In genomic region chr2:219218279-219219112, GRCh38 we compare ENCODE assay signal across 8 cellular contexts. TPM values are rescaled to one million over a fixed set of nuclear protein-coding genes. Genes with fewer than 3 reads are reported as not detected.
A peak's percentile ranks its signal among the peaks of the same experiment; 100 is the strongest.
DNase-seq lines count a peak whose midpoint lies in the region; ATAC-seq, FAIRE-seq and TF ChIP-seq lines count a peak whose summit lies in the region.

Gene ABCB6, minus strand, starts transcription at chr2:219218958. Its CDS starts 285 bp downstream, at chr2:219218673.

- H3K27me3 ChIP-seq in CD8-positive, alpha-beta T cell (ENCODE audit: insufficient read depth, low read length) = no peaks in the 10 kb centered on the region

- peaks cover 23% of the 10 kb centered on the region for H3K4me1 ChIP-seq in CD8-positive, alpha-beta T cell (ENCODE audit: insufficient read depth, low read length)

- peaks cover 19% of the 10 kb centered on the region for H3K4me1 Mint-ChIP-seq in CD8-positive, alpha-beta T cell (ENCODE audit: low read depth)
- peaks cover 17 to 31% (median 26%) of the 10 kb centered on the region in 4 donors for H3K4me1 Mint-ChIP-seq in naive thymus-derived CD8-positive, alpha-beta T cell
- H3K4me1 Mint-ChIP-seq in stimulated activated naive B cell treated with anti-CD40 and anti-IgM and Interleukin-4, amounts not matched to agents 10 μg/mL and 1 μg/mL and 100 μg/mL, for 72 hours = peaks cover 21 to 40% of the 10 kb centered on the region in 2 donors

- peak; percentile 91 for ATAC-seq in CD8-positive, alpha-beta T cell
- peak; percentile 86 for ATAC-seq in GM19463 (IDR thresholded peaks at IDR 0.05; ENCODE audit: unreplicated experiment)
- peak; percentile 92 for ATAC-seq in naive thymus-derived CD8-positive, alpha-beta T cell
- ATAC-seq in stimulated activated naive B cell treated with anti-CD40 and anti-IgM and Interleukin-4, amounts not matched to agents 10 μg/mL and 1 μg/mL and 100 μg/mL, for 72 hours (replicated peaks) = peak; percentile 84 to 91

- peaks cover 44% of the 10 kb centered on the region for H3K36me3 Mint-ChIP-seq in CD8-positive, alpha-beta T cell
- peaks cover 0 to 44% (median 8%) of the 10 kb centered on the region in 3 donors for H3K36me3 Mint-ChIP-seq in naive thymus-derived CD8-positive, alpha-beta T cell
- H3K36me3 Mint-ChIP-seq in stimulated activated naive B cell treated with anti-CD40 and anti-IgM and Interleukin-4, amounts not matched to agents 10 μg/mL and 1 μg/mL and 100 μg/mL, for 72 hours = peaks cover 45 to 56% of the 10 kb centered on the region in 2 donors

- no peak for TF ChIP-seq CTCF in CD8-positive, alpha-beta T cell (IDR thresholded peaks at IDR 0.05)
- no peak for TF ChIP-seq CTCF in fibroblast of mammary gland (conservative IDR thresholded peaks at IDR 0.05; ENCODE audit: control insufficient read depth, insufficient read depth, low read depth, low read length)

- peak within 1 kb of the TSS; percentile 82 for H3K4me3 Mint-ChIP-seq in CD8-positive, alpha-beta T cell
- H3K4me3 Mint-ChIP-seq in naive thymus-derived CD8-positive, alpha-beta T cell = peak within 1 kb of the TSS; percentile 75 to 91 (median 82)
- peak within 1 kb of the TSS; percentile 90 to 95 for H3K4me3 Mint-ChIP-seq in stimulated activated naive B cell treated with anti-CD40 and anti-IgM and Interleukin-4, amounts not matched to agents 10 μg/mL and 1 μg/mL and 100 μg/mL, for 72 hours

- POLR2A ChIA-PET in CD8-positive, alpha-beta T cell (lab: Charles Lee) = interaction anchor here (0.6 to 3.2 kb wide), 18 partner anchors 9 to 170 kb away, joined by 3 to 34 read pairs (median 5); partner anchors contain the start of genes ANKZF1, ATG9A, CNPPD1 and DNAJB2
- POLR2A ChIA-PET in naive thymus-derived CD8-positive, alpha-beta T cell (lab: Charles Lee) = interaction anchor here (0.6 to 5.0 kb wide), 12 partner anchors 10 to 964 kb away, joined by 3 to 62 read pairs (median 5); partner anchors contain the start of genes ANKZF1, ATG9A, CNPPD1 and DNAJB2

- DNase-seq in CD8-positive, alpha-beta T cell = peak; percentile 59 to 89 (median 87)
- DNase-seq in HT-29 (ENCODE audit: low spot score) (peak; percentile 89), RCC 7860 (ENCODE audit: low spot score) (peak; percentile 57), fibroblast of mammary gland (ENCODE audit: low read depth) (peak; percentile 90)
- DNase-seq in activated T-helper 9 cell treated with anti-CD3 and anti-CD28 coated beads, Interleukin-2, amount 50 U/mL, for 16 hours (ENCODE audit: low read depth) = peak; percentile 84
- DNase-seq in naive thymus-derived CD8-positive, alpha-beta T cell = peak; percentile 74 to 94 (median 84)
- DNase-seq in stimulated activated naive B cell treated with anti-CD40 and anti-IgM and Interleukin-4, amounts not matched to agents 10 μg/mL and 1 μg/mL and 100 μg/mL, for 72 hours = peak; percentile 86

- no peak for FAIRE-seq in RCC 7860 (lab: Jason Lieb, UNC)

- no peaks in the 10 kb centered on the region for H3K9me3 Mint-ChIP-seq in CD8-positive, alpha-beta T cell
- no peaks in the 10 kb centered on the region for H3K9me3 Mint-ChIP-seq in naive thymus-derived CD8-positive, alpha-beta T cell
- no peaks in the 10 kb centered on the region for H3K9me3 Mint-ChIP-seq in stimulated activated naive B cell treated with anti-CD40 and anti-IgM and Interleukin-4, amounts not matched to agents 10 μg/mL and 1 μg/mL and 100 μg/mL, for 72 hours

- H3K27me3 Mint-ChIP-seq in CD8-positive, alpha-beta T cell (ENCODE audit: low read depth) = no peaks in the 10 kb centered on the region
- no peaks in the 10 kb centered on the region for H3K27me3 Mint-ChIP-seq in naive thymus-derived CD8-positive, alpha-beta T cell
- no peaks in the 10 kb centered on the region for H3K27me3 Mint-ChIP-seq in stimulated activated naive B cell treated with anti-CD40 and anti-IgM and Interleukin-4, amounts not matched to agents 10 μg/mL and 1 μg/mL and 100 μg/mL, for 72 hours

- peak within 1 kb of the TSS; percentile 87 for H3K4me3 ChIP-seq in CD8-positive, alpha-beta T cell (ENCODE audit: low read depth, low read length)
- H3K4me3 ChIP-seq in fibroblast of mammary gland (ENCODE audit: control insufficient read depth, low read depth, low read length) = peak within 1 kb of the TSS; percentile 56

- H3K27ac ChIP-seq in CD8-positive, alpha-beta T cell (ENCODE audit: low read depth, low read length) = peak within 1 kb of the TSS; percentile 43

- peaks cover 27% of the 10 kb centered on the region for H3K36me3 ChIP-seq in CD8-positive, alpha-beta T cell (ENCODE audit: insufficient read depth, low read length)

- CTCF ChIA-PET in CD8-positive, alpha-beta T cell (lab: Charles Lee) = interaction anchor here (0.7 to 20.3 kb wide), 9 partner anchors 12 to 77 kb away, joined by 3 to 228 read pairs (median 5); partner anchors contain the start of genes ANKZF1, CNPPD1, NHEJ1 and SLC23A3

- intact Hi-C loops in CD8-positive, alpha-beta T cell (cut with DNase I, micrococcal nuclease) = loop anchor here (1.0 to 10.0 kb wide), 6 partner anchors 10 to 194 kb away; partner anchors contain the start of genes ANKZF1 (in 1 of the 2), ATG9A (in 1 of the 2), DNAJB2 (in 1 of the 2) and NHEJ1 (in 1 of the 2)

- peak within 1 kb of the TSS; percentile 72 for H3K27ac Mint-ChIP-seq in CD8-positive, alpha-beta T cell
- peak within 1 kb of the TSS; percentile 17 to 89 (median 82) for H3K27ac Mint-ChIP-seq in naive thymus-derived CD8-positive, alpha-beta T cell
- peak within 1 kb of the TSS; percentile 93 for H3K27ac Mint-ChIP-seq in stimulated activated naive B cell treated with anti-CD40 and anti-IgM and Interleukin-4, amounts not matched to agents 10 μg/mL and 1 μg/mL and 100 μg/mL, for 72 hours

- H3K9me3 ChIP-seq in CD8-positive, alpha-beta T cell (ENCODE audit: low read length) = no peaks in the 10 kb centered on the region

RNA-seq across cellular contexts. Expression of gene ABCB6, which starts in this region (rescaled TPM):
- 1 to 10 TPM; 3.4 to 3.5 TPM for total RNA-seq in CD8-positive, alpha-beta T cell
- total RNA-seq in HT-29 (2014; rRNA removed; shearing (Covaris generic)) = 33.6 and 39.9 TPM in 2 replicates
- 10 to 100 TPM; 12.3 to 12.9 TPM for total RNA-seq in naive thymus-derived CD8-positive, alpha-beta T cell
- 1 to 10 TPM; 1.6 to 4.9 (median 1.8) TPM for polyA plus RNA-seq in naive thymus-derived CD8-positive, alpha-beta T cell

Comparison
In these comparisons a context has a peak if more than half of its experiments do, and no peak if none do; other contexts are left out.
1. Peak in every context shown above with its lines: DNase-seq, ATAC-seq, H3K4me3 ChIP-seq and H3K27ac ChIP-seq.